8 cellular contexts compared by ENCODE assay signal in genomic region chr16:81478876-81479496, GRCh38. TPM values are rescaled to one million over a fixed set of nuclear protein-coding genes. Genes with fewer than 3 reads are reported as not detected.
DNase-seq lines count a peak whose midpoint lies in the region; ATAC-seq, FAIRE-seq and TF ChIP-seq lines count a peak whose summit lies in the region.

No MANE protein-coding gene starts in this region.

- no peaks in the 10 kb centered on the region for H3K27me3 ChIP-seq in foreskin keratinocyte

- DNase-seq in left colon (peak; percentile 68 to 73), foreskin keratinocyte (no peak), HTR-8/SVneo (ENCODE audit: insufficient read length, low spot score) (no peak), NCI-H1092 treated with DMSO at 0.1 percent for 48 hours (lab: John Stamatoyannopoulos, UW) (no peak)
- no peak for DNase-seq in activated T-helper 1 cell treated with anti-CD3 and anti-CD28 coated beads, Interleukin-12 subunit alpha, Interleukin-12 subunit beta, Interleukin-2, Interleukin-4 antibody, amounts not matched to agents 30 ng/mL and 10 ng/mL and 1 ng/mL, durations not matched to agents 14 hours and 24 hours and 36 hours (ENCODE audit: low spot score)

- H3K27ac ChIP-seq in foreskin keratinocyte, result no peak overlapping the region

- peaks cover 68% of the 10 kb centered on the region for H3K4me1 Mint-ChIP-seq in activated T-helper 1 cell treated with anti-CD3 and anti-CD28 coated beads, Interleukin-12 subunit alpha, Interleukin-12 subunit beta, Interleukin-2, Interleukin-4 antibody, amounts not matched to agents 30 ng/mL and 10 ng/mL and 1 ng/mL, durations not matched to agents 14 hours and 24 hours and 36 hours (ENCODE audit: low read depth)

- ATAC-seq in GM18505 (IDR thresholded peaks at IDR 0.05; ENCODE audit: unreplicated experiment) (peak; percentile 56), HG02642 (IDR thresholded peaks at IDR 0.05; ENCODE audit: poor library complexity, unreplicated experiment) (peak; percentile 59), left colon (peak; percentile 60), foreskin keratinocyte (no peak)

- H3K36me3 Mint-ChIP-seq in activated T-helper 1 cell treated with anti-CD3 and anti-CD28 coated beads, Interleukin-12 subunit alpha, Interleukin-12 subunit beta, Interleukin-2, Interleukin-4 antibody, amounts not matched to agents 30 ng/mL and 10 ng/mL and 1 ng/mL, durations not matched to agents 14 hours and 24 hours and 36 hours (ENCODE audit: low read depth), result peaks cover 38% of the 10 kb centered on the region

- FAIRE-seq in HTR-8/SVneo (lab: Jason Lieb, UNC), result no peak

- H3K27ac Mint-ChIP-seq in activated T-helper 1 cell treated with anti-CD3 and anti-CD28 coated beads, Interleukin-12 subunit alpha, Interleukin-12 subunit beta, Interleukin-2, Interleukin-4 antibody, amounts not matched to agents 30 ng/mL and 10 ng/mL and 1 ng/mL, durations not matched to agents 14 hours and 24 hours and 36 hours, result no peak overlapping the region

- no peaks in the 10 kb centered on the region for H3K4me1 ChIP-seq in foreskin keratinocyte

- intact Hi-C loops in left colon (cut with DNase I, micrococcal nuclease), result no loop called here
- intact Hi-C loops in activated T-helper 1 cell treated with anti-CD3 and anti-CD28 coated beads, Interleukin-12 subunit alpha, Interleukin-12 subunit beta, Interleukin-2, Interleukin-4 antibody, amounts not matched to agents 30 ng/mL and 10 ng/mL and 1 ng/mL, durations not matched to agents 14 hours and 24 hours and 36 hours (cut with micrococcal nuclease), result loop anchor here (10.0 kb wide), 1 partner anchor 54 kb away; no protein-coding TSS in a partner anchor

- TF ChIP-seq POLR2A in GM18505 (IDR thresholded peaks at IDR 0.05; ENCODE audit: borderline replicate concordance, extremely low read depth, insufficient read depth, insufficient read length), result peak; percentile 35

- no peaks in the 10 kb centered on the region for H3K9me3 Mint-ChIP-seq in activated T-helper 1 cell treated with anti-CD3 and anti-CD28 coated beads, Interleukin-12 subunit alpha, Interleukin-12 subunit beta, Interleukin-2, Interleukin-4 antibody, amounts not matched to agents 30 ng/mL and 10 ng/mL and 1 ng/mL, durations not matched to agents 14 hours and 24 hours and 36 hours

- H3K4me3 Mint-ChIP-seq in activated T-helper 1 cell treated with anti-CD3 and anti-CD28 coated beads, Interleukin-12 subunit alpha, Interleukin-12 subunit beta, Interleukin-2, Interleukin-4 antibody, amounts not matched to agents 30 ng/mL and 10 ng/mL and 1 ng/mL, durations not matched to agents 14 hours and 24 hours and 36 hours, result no peak overlapping the region

- no peak for TF ChIP-seq CTCF in foreskin keratinocyte (conservative IDR thresholded peaks at IDR 0.05)

- H3K27me3 Mint-ChIP-seq in activated T-helper 1 cell treated with anti-CD3 and anti-CD28 coated beads, Interleukin-12 subunit alpha, Interleukin-12 subunit beta, Interleukin-2, Interleukin-4 antibody, amounts not matched to agents 30 ng/mL and 10 ng/mL and 1 ng/mL, durations not matched to agents 14 hours and 24 hours and 36 hours (ENCODE audit: insufficient read depth), result no peaks in the 10 kb centered on the region

TF ChIP-seq in PFSK-1, 5 proteins besides CTCF, POLR2A, EP300 and RAD21:
- TF ChIP-seq, protein P1, sequence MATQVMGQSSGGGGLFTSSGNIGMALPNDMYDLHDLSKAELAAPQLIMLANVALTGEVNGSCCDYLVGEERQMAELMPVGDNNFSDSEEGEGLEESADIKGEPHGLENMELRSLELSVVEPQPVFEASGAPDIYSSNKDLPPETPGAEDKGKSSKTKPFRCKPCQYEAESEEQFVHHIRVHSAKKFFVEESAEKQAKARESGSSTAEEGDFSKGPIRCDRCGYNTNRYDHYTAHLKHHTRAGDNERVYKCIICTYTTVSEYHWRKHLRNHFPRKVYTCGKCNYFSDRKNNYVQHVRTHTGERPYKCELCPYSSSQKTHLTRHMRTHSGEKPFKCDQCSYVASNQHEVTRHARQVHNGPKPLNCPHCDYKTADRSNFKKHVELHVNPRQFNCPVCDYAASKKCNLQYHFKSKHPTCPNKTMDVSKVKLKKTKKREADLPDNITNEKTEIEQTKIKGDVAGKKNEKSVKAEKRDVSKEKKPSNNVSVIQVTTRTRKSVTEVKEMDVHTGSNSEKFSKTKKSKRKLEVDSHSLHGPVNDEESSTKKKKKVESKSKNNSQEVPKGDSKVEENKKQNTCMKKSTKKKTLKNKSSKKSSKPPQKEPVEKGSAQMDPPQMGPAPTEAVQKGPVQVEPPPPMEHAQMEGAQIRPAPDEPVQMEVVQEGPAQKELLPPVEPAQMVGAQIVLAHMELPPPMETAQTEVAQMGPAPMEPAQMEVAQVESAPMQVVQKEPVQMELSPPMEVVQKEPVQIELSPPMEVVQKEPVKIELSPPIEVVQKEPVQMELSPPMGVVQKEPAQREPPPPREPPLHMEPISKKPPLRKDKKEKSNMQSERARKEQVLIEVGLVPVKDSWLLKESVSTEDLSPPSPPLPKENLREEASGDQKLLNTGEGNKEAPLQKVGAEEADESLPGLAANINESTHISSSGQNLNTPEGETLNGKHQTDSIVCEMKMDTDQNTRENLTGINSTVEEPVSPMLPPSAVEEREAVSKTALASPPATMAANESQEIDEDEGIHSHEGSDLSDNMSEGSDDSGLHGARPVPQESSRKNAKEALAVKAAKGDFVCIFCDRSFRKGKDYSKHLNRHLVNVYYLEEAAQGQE (IDR thresholded peaks at IDR 0.05; ENCODE audit: insufficient read depth in 1 of 2, low read depth in 2 of 2, low read length in 2 of 2), result 0 out of 4 replicates have a peak, but pooled peaks of 1 of the 2 experiments have one; percentile 50
- TF ChIP-seq FOXP2 (optimal IDR thresholded peaks at IDR 0.05; ENCODE audit: borderline replicate concordance, extremely low read depth, extremely low read length, insufficient read depth) (no peak), TAF1 (IDR thresholded peaks at IDR 0.05; ENCODE audit: borderline replicate concordance, insufficient read depth, low read length) (no peak), SIN3A (IDR thresholded peaks at IDR 0.05; ENCODE audit: borderline replicate concordance, insufficient read depth, low read length) (peak; percentile 79; the same call in 1 of the 2 replicates), POLR2AphosphoS5 (IDR thresholded peaks at IDR 0.05; ENCODE audit: low read depth, low read length) (0 out of 2 replicates have a peak, but pooled peaks have one; percentile 24)

RNA-seq across cellular contexts. Expression of gene CMIP, which starts 34.4 kb away (rescaled TPM):
- 49.6 TPM for polyA plus RNA-seq in PFSK-1 (2012; ENCODE audit: insufficient read length, low read depth)
- total RNA-seq in left colon, result 10 to 100 TPM; 81.8 to 84.5 TPM
- total RNA-seq in foreskin keratinocyte, result 28.0 and 28.9 TPM in 2 replicates
- 12.9 and 15.3 TPM in 2 replicates for polyA plus RNA-seq in foreskin keratinocyte
- 45.4 and 45.8 TPM in 2 replicates for total RNA-seq in activated T-helper 1 cell treated with anti-CD3 and anti-CD28 coated beads, Interleukin-12 subunit alpha, Interleukin-12 subunit beta, Interleukin-2, Interleukin-4 antibody, amounts not matched to agents 30 ng/mL and 10 ng/mL and 1 ng/mL, durations not matched to agents 14 hours and 24 hours and 36 hours

Comparison
In these comparisons a context has a peak if more than half of its experiments do, and no peak if none do; other contexts are left out.
1. DNase-seq: peak in left colon (2 of 2); none in foreskin keratinocyte (0 of 2), HTR-8/SVneo (single experiment), activated T-helper 1 cell treated with anti-CD3 and anti-CD28 coated beads, Interleukin-12 subunit alpha, Interleukin-12 subunit beta, Interleukin-2, Interleukin-4 antibody, amounts not matched to agents 30 ng/mL and 10 ng/mL and 1 ng/mL, durations not matched to agents 14 hours and 24 hours and 36 hours (single experiment) and NCI-H1092 treated with DMSO at 0.1 percent for 48 hours (single experiment).